Comparison of ENCODE assay signal across 19 cellular contexts in the genomic region with DNA sequence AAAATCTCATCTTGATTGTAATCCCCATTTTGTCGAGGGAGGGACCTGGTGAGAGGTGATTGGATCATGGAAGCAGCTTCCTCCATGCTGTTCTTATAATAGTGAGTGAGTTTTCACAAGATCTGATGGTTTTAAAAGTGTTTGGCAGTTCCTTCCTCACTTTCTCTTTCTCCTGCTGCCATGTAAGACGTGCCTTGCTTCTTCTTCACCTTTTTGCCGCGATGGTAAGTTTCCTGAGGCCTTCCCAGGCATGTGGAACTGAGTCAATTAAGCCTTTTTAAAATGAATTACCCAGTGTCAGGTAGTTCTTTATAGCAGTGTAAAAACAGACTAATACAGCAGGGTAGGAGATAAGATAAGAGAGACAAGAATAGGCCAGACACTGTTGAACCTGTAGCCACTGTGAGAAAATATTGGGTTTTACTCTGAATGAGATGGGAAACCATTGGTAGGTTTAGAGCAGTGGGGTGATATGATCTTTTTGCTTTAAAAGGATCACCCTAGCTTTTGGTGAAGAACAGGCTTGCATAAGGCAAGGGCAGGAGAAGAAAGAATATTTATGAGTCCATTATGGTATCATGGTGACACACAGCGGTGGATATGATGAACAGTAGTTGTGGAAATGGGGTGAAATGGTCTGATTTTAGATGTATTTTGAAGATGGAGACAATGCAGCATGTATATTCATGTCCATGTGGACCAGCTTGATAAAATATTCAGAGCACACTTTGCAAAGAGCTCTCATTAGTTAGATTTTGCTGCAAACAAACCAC. TPM values are rescaled to one million over a fixed set of nuclear protein-coding genes. Genes with fewer than 3 reads are reported as not detected.
DNase-seq lines count a peak whose midpoint lies in the region; ATAC-seq, FAIRE-seq and TF ChIP-seq lines count a peak whose summit lies in the region.
"Had no signal": no experiment of that assay in that cellular context is flagged by ENCODE, and none has a peak within 500 bp of the region (broad histone marks: within the 10 kb centered on the region; RNA-seq: fewer than 3 reads in every experiment).

No MANE protein-coding gene starts in this region.

- peaks cover 14% of the 10 kb centered on the region for H3K36me3 Mint-ChIP-seq in natural killer cell treated with Interleukin-12 subunit alpha and Interleukin-12 subunit beta and Interleukin-15 and Interleukin-18, amount 100 ng/mL, for 72 hours

- H3K9me3 Mint-ChIP-seq in natural killer cell treated with Interleukin-12 subunit alpha and Interleukin-12 subunit beta and Interleukin-15 and Interleukin-18, amount 100 ng/mL, for 72 hours: peaks cover 7% of the 10 kb centered on the region

- H3K4me3 ChIP-seq in AG10803 (ENCODE audit: low read length) (no peak overlapping the region), fibroblast of villous mesenchyme (ENCODE audit: low read depth, low read length) (no peak overlapping the region)
- H3K4me3 ChIP-seq: left ventricle myocardium inferior, SK-N-MC had no signal

- in situ Hi-C loops in SK-MEL-5 (cut with HindIII; ENCODE audit: low pct_unique_long_range_greater_than_20kb, low sequenced_read_pairs): no loop called here

- H3K4me3 Mint-ChIP-seq in natural killer cell treated with Interleukin-12 subunit alpha and Interleukin-12 subunit beta and Interleukin-15 and Interleukin-18, amount 100 ng/mL, for 72 hours: no peak overlapping the region
- H3K4me3 Mint-ChIP-seq: CD4-positive, alpha-beta memory T cell; dendritic cell treated with granulocyte-macrophage colony-stimulating factor and Interleukin-4, amounts not matched to agents 40 ng/mL and 50 ng/mL, for 4 days; nephron had no signal

- peak; percentile 51 for TF ChIP-seq CTCF in AG10803 (conservative IDR thresholded peaks at IDR 0.05; ENCODE audit: low read length)
- peak; percentile 46 for TF ChIP-seq CTCF in fibroblast of villous mesenchyme (IDR thresholded peaks at IDR 0.05; ENCODE audit: insufficient read depth, low read depth, low read length)

- H3K27ac Mint-ChIP-seq in natural killer cell treated with Interleukin-12 subunit alpha and Interleukin-12 subunit beta and Interleukin-15 and Interleukin-18, amount 100 ng/mL, for 72 hours: no peak overlapping the region
- H3K27ac Mint-ChIP-seq: activated T-helper 2 cell treated with anti-CD3 and anti-CD28 coated beads, Interferon-gamma antibody, Interleukin-2, Interleukin-4, amounts not matched to agents 10 μg/mL and 5 μg/mL and 100 μg/mL, durations not matched to agents 14 hours and 24 hours and 36 hours; CD4-positive, alpha-beta memory T cell; dendritic cell treated with granulocyte-macrophage colony-stimulating factor and Interleukin-4, amounts not matched to agents 40 ng/mL and 50 ng/mL, for 4 days; nephron had no signal

- FAIRE-seq in GM12892 (lab: Jason Lieb, UNC): no peak

- no peak for TF ChIP-seq POLR2A in GM12892 (IDR thresholded peaks at IDR 0.05; ENCODE audit: low read depth, low read length)

- DNase-seq in AG10803 (ENCODE audit: low read depth): peak; percentile 42
- peak; percentile 74 for DNase-seq in HT-29 (ENCODE audit: low spot score)
- DNase-seq in SK-MEL-5 (ENCODE audit: low read depth, low spot score): peak; percentile 38
- peak; percentile 59 for DNase-seq in fibroblast of villous mesenchyme (ENCODE audit: low read depth)
- no peak for DNase-seq in GM12892 (ENCODE audit: insufficient read length)
- DNase-seq in natural killer cell treated with Interleukin-12 subunit alpha and Interleukin-12 subunit beta and Interleukin-15 and Interleukin-18, amount 100 ng/mL, for 72 hours (ENCODE audit: low spot score): no peak
- DNase-seq: CD4-positive, alpha-beta memory T cell; GDM1; left ventricle myocardium inferior; NCI-H2081 had no signal

- no peaks in the 10 kb centered on the region for H3K4me1 Mint-ChIP-seq in natural killer cell treated with Interleukin-12 subunit alpha and Interleukin-12 subunit beta and Interleukin-15 and Interleukin-18, amount 100 ng/mL, for 72 hours (ENCODE audit: low read depth in 2 of 2)
- H3K4me1 Mint-ChIP-seq: CD4-positive, alpha-beta memory T cell; nephron had no signal

- peaks cover 0 to 16% of the 10 kb centered on the region in 2 donors for H3K27me3 Mint-ChIP-seq in natural killer cell treated with Interleukin-12 subunit alpha and Interleukin-12 subunit beta and Interleukin-15 and Interleukin-18, amount 100 ng/mL, for 72 hours
- H3K27me3 Mint-ChIP-seq: dendritic cell treated with granulocyte-macrophage colony-stimulating factor and Interleukin-4, amounts not matched to agents 40 ng/mL and 50 ng/mL, for 4 days had no signal

- no peak for ATAC-seq in HG02981 (IDR thresholded peaks at IDR 0.05; ENCODE audit: unreplicated experiment)
- ATAC-seq in natural killer cell treated with Interleukin-12 subunit alpha and Interleukin-12 subunit beta and Interleukin-15 and Interleukin-18, amount 100 ng/mL, for 72 hours: no peak
- ATAC-seq in HG02840 (IDR thresholded peaks at IDR 0.05; ENCODE audit: low FRiP score, unreplicated experiment): no peak
- ATAC-seq: esophagus mucosa had no signal

RNA-seq across cellular contexts. Expression of a gene that starts 11.5 kb away (rescaled TPM):
- total RNA-seq in HT-29 (2014; rRNA removed; shearing (Covaris generic)): not detected in 2 replicates
- total RNA-seq in SK-MEL-5 (2014; rRNA removed; shearing (Covaris generic)): not detected in 2 replicates
- polyA plus RNA-seq in SK-MEL-5 (2015; cell fraction: cytosol; rRNA removed): not detected in 2 replicates
- polyA plus RNA-seq in SK-MEL-5 (2015; cell fraction: nucleus; rRNA removed): not detected in 2 replicates
- under 0.01 TPM in 1 of 2 replicates, not detected in the other for total RNA-seq in fibroblast of villous mesenchyme
- not detected for polyA plus RNA-seq in GM12892 (2012; ENCODE audit: missing spikeins)
- total RNA-seq in natural killer cell treated with Interleukin-12 subunit alpha and Interleukin-12 subunit beta and Interleukin-15 and Interleukin-18, amount 100 ng/mL, for 72 hours: not detected
- total RNA-seq: activated T-helper 2 cell treated with anti-CD3 and anti-CD28 coated beads, Interferon-gamma antibody, Interleukin-2, Interleukin-4, amounts not matched to agents 10 μg/mL and 5 μg/mL and 100 μg/mL, durations not matched to agents 14 hours and 24 hours and 36 hours; CD4-positive, alpha-beta memory T cell; esophagus mucosa; left ventricle myocardium inferior; renal cortical epithelial cell; temporal lobe had no signal
- polyA plus RNA-seq: CD4-positive, alpha-beta memory T cell had no signal

RNA-seq across cellular contexts. Expression of a gene that starts 37.1 kb away (rescaled TPM):
- total RNA-seq in HT-29 (2014; rRNA removed; shearing (Covaris generic)): not detected in 2 replicates
- total RNA-seq in SK-MEL-5 (2014; rRNA removed; shearing (Covaris generic)): under 0.01 TPM in 1 of 2 replicates, not detected in the other
- not detected in 2 replicates for polyA plus RNA-seq in SK-MEL-5 (2015; cell fraction: cytosol; rRNA removed)
- polyA plus RNA-seq in SK-MEL-5 (2015; cell fraction: nucleus; rRNA removed): not detected in 2 replicates
- total RNA-seq in fibroblast of villous mesenchyme: not detected in 2 replicates
- polyA plus RNA-seq in GM12892 (2012; ENCODE audit: missing spikeins): not detected
- not detected for total RNA-seq in natural killer cell treated with Interleukin-12 subunit alpha and Interleukin-12 subunit beta and Interleukin-15 and Interleukin-18, amount 100 ng/mL, for 72 hours
- total RNA-seq: activated T-helper 2 cell treated with anti-CD3 and anti-CD28 coated beads, Interferon-gamma antibody, Interleukin-2, Interleukin-4, amounts not matched to agents 10 μg/mL and 5 μg/mL and 100 μg/mL, durations not matched to agents 14 hours and 24 hours and 36 hours; CD4-positive, alpha-beta memory T cell; esophagus mucosa; left ventricle myocardium inferior; renal cortical epithelial cell; temporal lobe had no signal
- polyA plus RNA-seq: CD4-positive, alpha-beta memory T cell had no signal

RNA-seq across cellular contexts. Expression of a gene that starts 57.0 kb away (rescaled TPM):
- not detected in 2 replicates for total RNA-seq in HT-29 (2014; rRNA removed; shearing (Covaris generic))
- not detected in 2 replicates for total RNA-seq in SK-MEL-5 (2014; rRNA removed; shearing (Covaris generic))
- not detected in 2 replicates for polyA plus RNA-seq in SK-MEL-5 (2015; cell fraction: cytosol; rRNA removed)
- not detected in 2 replicates for polyA plus RNA-seq in SK-MEL-5 (2015; cell fraction: nucleus; rRNA removed)
- total RNA-seq in fibroblast of villous mesenchyme: not detected in 2 replicates
- not detected for polyA plus RNA-seq in GM12892 (2012; ENCODE audit: missing spikeins)
- total RNA-seq in natural killer cell treated with Interleukin-12 subunit alpha and Interleukin-12 subunit beta and Interleukin-15 and Interleukin-18, amount 100 ng/mL, for 72 hours: not detected
- total RNA-seq: activated T-helper 2 cell treated with anti-CD3 and anti-CD28 coated beads, Interferon-gamma antibody, Interleukin-2, Interleukin-4, amounts not matched to agents 10 μg/mL and 5 μg/mL and 100 μg/mL, durations not matched to agents 14 hours and 24 hours and 36 hours; CD4-positive, alpha-beta memory T cell; esophagus mucosa; left ventricle myocardium inferior; renal cortical epithelial cell had no signal
- polyA plus RNA-seq: CD4-positive, alpha-beta memory T cell had no signal

RNA-seq across cellular contexts. Expression of a gene that starts 58.0 kb away (rescaled TPM):
- not detected in 2 replicates for total RNA-seq in HT-29 (2014; rRNA removed; shearing (Covaris generic))
- not detected in 2 replicates for total RNA-seq in SK-MEL-5 (2014; rRNA removed; shearing (Covaris generic))
- not detected in 2 replicates for polyA plus RNA-seq in SK-MEL-5 (2015; cell fraction: cytosol; rRNA removed)
- polyA plus RNA-seq in SK-MEL-5 (2015; cell fraction: nucleus; rRNA removed): not detected in 2 replicates
- total RNA-seq in fibroblast of villous mesenchyme: not detected in 2 replicates
- polyA plus RNA-seq in GM12892 (2012; ENCODE audit: missing spikeins): not detected
- not detected for total RNA-seq in natural killer cell treated with Interleukin-12 subunit alpha and Interleukin-12 subunit beta and Interleukin-15 and Interleukin-18, amount 100 ng/mL, for 72 hours
- total RNA-seq: activated T-helper 2 cell treated with anti-CD3 and anti-CD28 coated beads, Interferon-gamma antibody, Interleukin-2, Interleukin-4, amounts not matched to agents 10 μg/mL and 5 μg/mL and 100 μg/mL, durations not matched to agents 14 hours and 24 hours and 36 hours; CD4-positive, alpha-beta memory T cell; esophagus mucosa; left ventricle myocardium inferior; renal cortical epithelial cell; temporal lobe had no signal
- polyA plus RNA-seq: CD4-positive, alpha-beta memory T cell had no signal

Comparison
In these comparisons a context has a peak if more than half of its experiments do, and no peak if none do; other contexts are left out.
1. DNase-seq: peak in AG10803 (single experiment), HT-29 (single experiment), SK-MEL-5 (single experiment) and fibroblast of villous mesenchyme (single experiment); none in GM12892 (single experiment) and natural killer cell treated with Interleukin-12 subunit alpha and Interleukin-12 subunit beta and Interleukin-15 and Interleukin-18, amount 100 ng/mL, for 72 hours (single experiment).